Comparison of ENCODE assay signal across 1 cellular context in the genomic region with DNA sequence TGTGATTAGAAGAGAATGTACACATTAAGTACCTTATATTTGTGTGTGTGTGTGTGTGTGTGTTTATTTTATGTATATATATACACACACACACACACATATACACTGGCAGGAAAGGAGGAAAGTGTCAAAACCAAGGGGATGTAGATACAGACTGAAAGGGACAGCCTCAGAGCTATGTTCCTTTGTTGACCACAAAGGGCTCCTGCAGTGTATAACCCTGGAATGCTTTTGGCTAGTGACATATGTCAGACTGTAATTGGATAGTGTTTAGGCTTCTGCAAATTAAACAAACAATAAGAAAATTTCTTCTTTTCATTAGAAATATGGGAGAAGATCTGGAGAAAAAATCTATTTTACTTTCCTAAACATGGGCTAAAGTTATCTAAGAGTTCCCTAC.
TF ChIP-seq lines count a peak whose summit lies in the region.

No MANE protein-coding gene starts in this region.

TF ChIP-seq in IMR-90, 13 proteins besides CTCF, POLR2A, EP300 and RAD21:
- TF ChIP-seq, protein P1, sequence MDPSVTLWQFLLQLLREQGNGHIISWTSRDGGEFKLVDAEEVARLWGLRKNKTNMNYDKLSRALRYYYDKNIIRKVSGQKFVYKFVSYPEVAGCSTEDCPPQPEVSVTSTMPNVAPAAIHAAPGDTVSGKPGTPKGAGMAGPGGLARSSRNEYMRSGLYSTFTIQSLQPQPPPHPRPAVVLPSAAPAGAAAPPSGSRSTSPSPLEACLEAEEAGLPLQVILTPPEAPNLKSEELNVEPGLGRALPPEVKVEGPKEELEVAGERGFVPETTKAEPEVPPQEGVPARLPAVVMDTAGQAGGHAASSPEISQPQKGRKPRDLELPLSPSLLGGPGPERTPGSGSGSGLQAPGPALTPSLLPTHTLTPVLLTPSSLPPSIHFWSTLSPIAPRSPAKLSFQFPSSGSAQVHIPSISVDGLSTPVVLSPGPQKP (IDR thresholded peaks at IDR 0.05; ENCODE audit: borderline replicate concordance, low read depth, low read length), result no peak
- TF ChIP-seq MXI1 (IDR thresholded peaks at IDR 0.05; ENCODE audit: borderline replicate concordance, low read depth, low read length) (no peak), CEBPB (IDR thresholded peaks at IDR 0.05; ENCODE audit: low read depth, low read length) (no peak), SMC3 (IDR thresholded peaks at IDR 0.05; ENCODE audit: low read depth, low read length) (no peak), NFE2L2 (IDR thresholded peaks at IDR 0.05; ENCODE audit: low read depth, low read length) (no peak), CHD1 (IDR thresholded peaks at IDR 0.05; ENCODE audit: low read depth, low read length) (no peak), MAZ (IDR thresholded peaks at IDR 0.05; ENCODE audit: borderline replicate concordance, low read depth, low read length) (no peak)
